20 cellular contexts compared by ENCODE assay signal in the genomic region with DNA sequence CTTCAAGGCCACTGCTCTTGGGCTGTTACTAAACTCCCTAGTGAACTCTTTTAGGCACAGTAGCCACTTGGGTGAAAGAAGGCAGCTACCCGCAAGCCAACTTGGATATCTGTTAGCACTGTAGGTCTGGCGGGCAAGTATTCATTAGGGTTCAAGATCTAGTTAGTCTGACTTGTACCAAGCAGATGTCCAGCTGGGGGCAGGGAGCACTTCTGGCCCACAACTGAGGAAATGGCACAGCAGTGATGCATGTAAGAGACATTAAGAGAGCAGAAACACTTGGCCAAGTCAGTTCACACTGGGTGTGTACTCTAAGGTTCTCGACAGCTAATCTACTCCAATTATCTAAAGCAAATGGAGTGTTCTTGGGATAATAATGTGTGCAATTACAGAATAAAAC.
"Had no signal": no experiment of that assay in that cellular context is flagged by ENCODE, and none has a peak within 500 bp of the region (broad histone marks: within the 10 kb centered on the region; RNA-seq: fewer than 3 reads in every experiment).

No MANE protein-coding gene starts in this region.

- H3K4me1 ChIP-seq: lower lobe of right lung, upper lobe of right lung had no signal

- H3K4me2 ChIP-seq: neural progenitor cell had no signal

- H3K9me3 ChIP-seq: lower lobe of right lung, spleen, thoracic aorta, upper lobe of right lung had no signal

- ATAC-seq: activated CD4-positive, alpha-beta T cell treated with anti-CD3 and anti-CD28 coated beads for 36 hours; activated T-cell treated with anti-CD3 and anti-CD28 coated beads, Interleukin-2, amount 50 U/mL, for 4 hours; left lobe of liver; lower lobe of right lung; naive thymus-derived CD8-positive, alpha-beta T cell; sciatic nerve; upper lobe of right lung had no signal

- H3K27ac ChIP-seq: lower lobe of right lung, neural progenitor cell, spleen, thoracic aorta, upper lobe of right lung had no signal

- H2AFZ ChIP-seq: neural progenitor cell had no signal

- DNase-seq: activated B cell treated with CpG ODN at 0.5 μM for 24 hours; activated CD4-positive, alpha-beta T cell treated with anti-CD3 and anti-CD28 coated beads for 36 hours; activated CD4-positive, alpha-beta T cell treated with anti-CD3 and anti-CD28 coated beads, Interleukin-2, amount 50 U/mL, for 4 hours; activated CD8-positive, alpha-beta memory T cell treated with anti-CD3 and anti-CD28 coated beads for 24 hours; activated CD8-positive, alpha-beta memory T cell treated with anti-CD3 and anti-CD28 coated beads, Interleukin-2, amount 50 U/mL, for 4 hours; activated naive CD4-positive, alpha-beta T cell treated with Interleukin-2 at 50 U/mL for 16 hours; activated naive CD8-positive, alpha-beta T cell treated with anti-CD3 and anti-CD28 coated beads for 36 hours; activated T-cell treated with anti-CD3 and anti-CD28 coated beads, Interleukin-2, amount 50 U/mL, for 4 hours; cortex of kidney; endodermal cell; lower lobe of right lung; naive thymus-derived CD8-positive, alpha-beta T cell; spleen; stimulated activated CD4-positive, alpha-beta T cell treated with anti-CD3 and anti-CD28 coated beads, Interleukin-4, amount 100 ng/mL, for 24 hours; stimulated activated naive CD4-positive, alpha-beta T cell treated with Interleukin-2 at 50 U/mL for 16 hours; upper lobe of right lung had no signal

- H3K36me3 ChIP-seq: lower lobe of right lung, neural progenitor cell, spleen, thoracic aorta, upper lobe of right lung had no signal

- H3K27me3 ChIP-seq: neural progenitor cell, spleen, upper lobe of right lung had no signal

- H3K9ac ChIP-seq: neural progenitor cell had no signal

- H3K4me3 ChIP-seq: lower lobe of right lung, neural progenitor cell, spleen, thoracic aorta, upper lobe of right lung had no signal
